8 cellular contexts compared by ENCODE assay signal in genomic region chr3:139677341-139678155, GRCh38. TPM values are rescaled to one million over a fixed set of nuclear protein-coding genes. Genes with fewer than 3 reads are reported as not detected.
DNase-seq lines count a peak whose midpoint lies in the region; ATAC-seq and TF ChIP-seq lines count a peak whose summit lies in the region.

Gene NMNAT3, minus strand, starts transcription at chr3:139677972. Its CDS starts 50,248 bp downstream, at chr3:139627724.

- peak; percentile 16 for DNase-seq in BE2C
- DNase-seq in NOMO-1 (lab: John Stamatoyannopoulos, UW; ENCODE audit: unreplicated experiment in 2 of 2) = peak; percentile 86 to 95
- DNase-seq in activated T-helper 1 cell treated with Interleukin-2 at 50 U/mL for 16 hours (ENCODE audit: low read depth) = peak; percentile 61
- peak; percentile 43 for DNase-seq in fibroblast of peridontal ligament (ENCODE audit: extremely low read depth)
- DNase-seq in naive thymus-derived CD8-positive, alpha-beta T cell = peak; percentile 72 to 89 (median 80)
- peak; percentile 54 to 60 for DNase-seq in stimulated activated CD8-positive, alpha-beta memory T cell treated with anti-CD3 and anti-CD28 coated beads, Interleukin-7, amount 100 ng/mL, for 48 hours (ENCODE audit: extremely low read depth in 1 of 2, low read depth in 1 of 2)

- H3K9me3 ChIP-seq in BE2C = no peaks in the 10 kb centered on the region

- H3K4me3 Mint-ChIP-seq in naive thymus-derived CD8-positive, alpha-beta T cell = peak within 1 kb of the TSS; percentile 71 to 91 (median 84)

- ATAC-seq in GM19351 (IDR thresholded peaks at IDR 0.05; ENCODE audit: unreplicated experiment) (peak; percentile 97), HG03469 (IDR thresholded peaks at IDR 0.05; ENCODE audit: unreplicated experiment) (peak; percentile 92)
- peak; percentile 94 to 96 for ATAC-seq in naive thymus-derived CD8-positive, alpha-beta T cell

- H3K36me3 ChIP-seq in BE2C = no peaks in the 10 kb centered on the region

- H3K9me3 Mint-ChIP-seq in naive thymus-derived CD8-positive, alpha-beta T cell = no peaks in the 10 kb centered on the region

- H3K27me3 ChIP-seq in BE2C = no peaks in the 10 kb centered on the region

- H3K4me1 ChIP-seq in BE2C = peaks cover 13% of the 10 kb centered on the region

- peaks cover 6 to 19% (median 13%) of the 10 kb centered on the region in 4 donors for H3K4me1 Mint-ChIP-seq in naive thymus-derived CD8-positive, alpha-beta T cell

- no peak for TF ChIP-seq CTCF in BE2C (IDR thresholded peaks at IDR 0.05; ENCODE audit: low read depth, low read length)

- no peaks in the 10 kb centered on the region for H3K36me3 Mint-ChIP-seq in naive thymus-derived CD8-positive, alpha-beta T cell

- H3K27me3 Mint-ChIP-seq in naive thymus-derived CD8-positive, alpha-beta T cell = peaks cover 0 to 4% (median 0%) of the 10 kb centered on the region in 5 donors

- POLR2A ChIA-PET in naive thymus-derived CD8-positive, alpha-beta T cell (lab: Charles Lee) = interaction anchor here (0.7 kb wide), 1 partner anchor 646 kb away, joined by 3 read pairs; no protein-coding TSS in a partner anchor

- peak within 1 kb of the TSS in 8 of 10 donors; percentile 27 to 88 (median 79) for H3K27ac Mint-ChIP-seq in naive thymus-derived CD8-positive, alpha-beta T cell

- no peak within 1 kb of the TSS for H3K4me3 ChIP-seq in BE2C (ENCODE audit: low read depth, low read length)

RNA-seq across cellular contexts. Expression of gene NMNAT3, which starts in this region (rescaled TPM):
- polyA plus RNA-seq in BE2C (2012; ENCODE audit: insufficient read depth, insufficient read length, low read depth) = not detected
- total RNA-seq in naive thymus-derived CD8-positive, alpha-beta T cell = 1 to 10 TPM; 8.3 to 8.8 TPM
- polyA plus RNA-seq in naive thymus-derived CD8-positive, alpha-beta T cell = 1 to 10 TPM; 2.9 to 5.8 (median 4.9) TPM

Comparison
In these comparisons a context has a peak if more than half of its experiments do, and no peak if none do; other contexts are left out.
1. DNase-seq: peak in every context shown above with its lines; median percentile 90 in NOMO-1; 80 in naive thymus-derived CD8-positive, alpha-beta T cell; 61 in activated T-helper 1 cell treated with Interleukin-2 at 50 U/mL for 16 hours; 57 in stimulated activated CD8-positive, alpha-beta memory T cell treated with anti-CD3 and anti-CD28 coated beads, Interleukin-7, amount 100 ng/mL, for 48 hours; 43 in fibroblast of peridontal ligament; 16 in BE2C.